Comparison of ENCODE assay signal across 1 cellular context in genomic region chr9:122446819-122447484, GRCh38.
TF ChIP-seq lines count a peak whose summit lies in the region.

No MANE protein-coding gene starts in this region.

TF ChIP-seq in K562, 482 proteins besides CTCF, POLR2A, EP300 and RAD21 (continued from another document and continues in another):
- TF ChIP-seq, protein P1, sequence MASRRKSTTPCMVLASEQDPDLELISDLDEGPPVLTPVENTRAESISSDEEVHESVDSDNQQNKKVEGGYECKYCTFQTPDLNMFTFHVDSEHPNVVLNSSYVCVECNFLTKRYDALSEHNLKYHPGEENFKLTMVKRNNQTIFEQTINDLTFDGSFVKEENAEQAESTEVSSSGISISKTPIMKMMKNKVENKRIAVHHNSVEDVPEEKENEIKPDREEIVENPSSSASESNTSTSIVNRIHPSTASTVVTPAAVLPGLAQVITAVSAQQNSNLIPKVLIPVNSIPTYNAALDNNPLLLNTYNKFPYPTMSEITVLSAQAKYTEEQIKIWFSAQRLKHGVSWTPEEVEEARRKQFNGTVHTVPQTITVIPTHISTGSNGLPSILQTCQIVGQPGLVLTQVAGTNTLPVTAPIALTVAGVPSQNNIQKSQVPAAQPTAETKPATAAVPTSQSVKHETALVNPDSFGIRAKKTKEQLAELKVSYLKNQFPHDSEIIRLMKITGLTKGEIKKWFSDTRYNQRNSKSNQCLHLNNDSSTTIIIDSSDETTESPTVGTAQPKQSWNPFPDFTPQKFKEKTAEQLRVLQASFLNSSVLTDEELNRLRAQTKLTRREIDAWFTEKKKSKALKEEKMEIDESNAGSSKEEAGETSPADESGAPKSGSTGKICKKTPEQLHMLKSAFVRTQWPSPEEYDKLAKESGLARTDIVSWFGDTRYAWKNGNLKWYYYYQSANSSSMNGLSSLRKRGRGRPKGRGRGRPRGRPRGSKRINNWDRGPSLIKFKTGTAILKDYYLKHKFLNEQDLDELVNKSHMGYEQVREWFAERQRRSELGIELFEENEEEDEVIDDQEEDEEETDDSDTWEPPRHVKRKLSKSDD (conservative IDR thresholded peaks at IDR 0.05; ENCODE audit: low read length) = no peak
- TF ChIP-seq XRCC5 (IDR thresholded peaks at IDR 0.05; ENCODE audit: low read depth, low read length) (no peak), ATF4 (CRISPR knock-in tag; IDR thresholded peaks at IDR 0.05) (no peak), ZKSCAN8 (CRISPR knock-in tag; IDR thresholded peaks at IDR 0.05) (peak; percentile 72; the same call in 1 of the 2 replicates), KDM2B (CRISPR knock-in tag; IDR thresholded peaks at IDR 0.05) (no peak), KDM5B (IDR thresholded peaks at IDR 0.05; ENCODE audit: insufficient replicate concordance, low read depth, low read length) (no peak), ETS1 (conservative IDR thresholded peaks at IDR 0.05; ENCODE audit: control insufficient read depth, low read depth, low read length) (no peak), ZNF76 (CRISPR knock-in tag; IDR thresholded peaks at IDR 0.05; ENCODE audit: borderline replicate concordance) (no peak), ZBTB17 (CRISPR knock-in tag; IDR thresholded peaks at IDR 0.05) (no peak), SIN3A (IDR thresholded peaks at IDR 0.05; ENCODE audit: borderline replicate concordance in 2 of 2, control insufficient read depth in 1 of 2, low read depth in 2 of 2, low read length in 2 of 2) (no peak), HDGF (IDR thresholded peaks at IDR 0.05) (no peak), CC2D1A (IDR thresholded peaks at IDR 0.05) (peak; percentile 95), ZNF3 (CRISPR knock-in tag; IDR thresholded peaks at IDR 0.05) (no peak), GABPB1 (CRISPR knock-in tag; IDR thresholded peaks at IDR 0.05) (no peak), ATF1 (CRISPR knock-in tag; IDR thresholded peaks at IDR 0.05) (no peak), ATF1 (tag; IDR thresholded peaks at IDR 0.05) (peak; percentile 54; the same call in 1 of the 2 replicates), CBX1 (IDR thresholded peaks at IDR 0.05; ENCODE audit: low read depth) (no peak), DMBX1 (CRISPR knock-in tag; IDR thresholded peaks at IDR 0.05; ENCODE audit: borderline replicate concordance) (peak; percentile 73; the same call in 1 of the 2 replicates), DIDO1 (tag; IDR thresholded peaks at IDR 0.05; ENCODE audit: low read depth) (no peak), ZNF217 (CRISPR knock-in tag; IDR thresholded peaks at IDR 0.05) (no peak), ARNT (IDR thresholded peaks at IDR 0.05) (peak; percentile 49 to 88; a peak in 3 of 4 replicates), ZNF124 (CRISPR knock-in tag; IDR thresholded peaks at IDR 0.05) (no peak), ZBTB12 (CRISPR knock-in tag; IDR thresholded peaks at IDR 0.05) (no peak), NFYB (IDR thresholded peaks at IDR 0.05; ENCODE audit: extremely low read depth, insufficient read length) (no peak), NFE2L1 (tag; IDR thresholded peaks at IDR 0.05; ENCODE audit: borderline replicate concordance, low read depth) (no peak), ETV5 (CRISPR knock-in tag; IDR thresholded peaks at IDR 0.05; ENCODE audit: low read depth) (0 out of 2 replicates have a peak, but pooled peaks have one; percentile 34), NR0B1 (IDR thresholded peaks at IDR 0.05; ENCODE audit: partially characterized antibody) (no peak), PRDM10 (IDR thresholded peaks at IDR 0.05; ENCODE audit: partially characterized antibody) (peak; percentile 28), KAT8 (IDR thresholded peaks at IDR 0.05; ENCODE audit: low read depth) (no peak), ZBTB43 (CRISPR knock-in tag; IDR thresholded peaks at IDR 0.05) (no peak), RBM25 (IDR thresholded peaks at IDR 0.05; ENCODE audit: low read depth, low read length, severe bottlenecking) (peak; percentile 88), NR2C1 (IDR thresholded peaks at IDR 0.05) (no peak), NR2C1 (tag; IDR thresholded peaks at IDR 0.05) (no peak), NR4A1 (CRISPR knock-in tag; IDR thresholded peaks at IDR 0.05) (no peak), NR4A1 (tag; IDR thresholded peaks at IDR 0.05) (peak; percentile 81), POLR2B (IDR thresholded peaks at IDR 0.05; ENCODE audit: low read depth, partially characterized antibody) (no peak), PHB (CRISPR knock-in tag; IDR thresholded peaks at IDR 0.05) (no peak), NEUROD1 (IDR thresholded peaks at IDR 0.05; ENCODE audit: borderline replicate concordance, low read depth, low read length, partially characterized antibody) (peak; percentile 58), E2F1 (CRISPR knock-in tag; IDR thresholded peaks at IDR 0.05) (no peak), ZNF561 (CRISPR knock-in tag; conservative IDR thresholded peaks at IDR 0.05) (no peak), SETDB1 (IDR thresholded peaks at IDR 0.05; ENCODE audit: low read length) (no peak), HDAC8 (tag; IDR thresholded peaks at IDR 0.05) (no peak), MEIS2 (IDR thresholded peaks at IDR 0.05; ENCODE audit: partially characterized antibody) (peak; percentile 1), ZNF384 (IDR thresholded peaks at IDR 0.05; ENCODE audit: low read depth, low read length) (no peak), PML (IDR thresholded peaks at IDR 0.05; ENCODE audit: low read length) (peak; percentile 94), GATAD2B (IDR thresholded peaks at IDR 0.05; ENCODE audit: borderline replicate concordance) (no peak), SRF (CRISPR knock-in tag; IDR thresholded peaks at IDR 0.05) (no peak), MYC (IDR thresholded peaks at IDR 0.05; ENCODE audit: low read depth, low read length) (peak; percentile 69), MYC (CRISPR knock-in tag; IDR thresholded peaks at IDR 0.05; ENCODE audit: borderline replicate concordance, low read depth) (no peak)
- TF ChIP-seq, protein P2, sequence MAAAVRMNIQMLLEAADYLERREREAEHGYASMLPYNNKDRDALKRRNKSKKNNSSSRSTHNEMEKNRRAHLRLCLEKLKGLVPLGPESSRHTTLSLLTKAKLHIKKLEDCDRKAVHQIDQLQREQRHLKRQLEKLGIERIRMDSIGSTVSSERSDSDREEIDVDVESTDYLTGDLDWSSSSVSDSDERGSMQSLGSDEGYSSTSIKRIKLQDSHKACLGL (CRISPR knock-in tag; IDR thresholded peaks at IDR 0.05; ENCODE audit: borderline replicate concordance, poor library complexity, severe bottlenecking) = no peak
- TF ChIP-seq, protein P3, sequence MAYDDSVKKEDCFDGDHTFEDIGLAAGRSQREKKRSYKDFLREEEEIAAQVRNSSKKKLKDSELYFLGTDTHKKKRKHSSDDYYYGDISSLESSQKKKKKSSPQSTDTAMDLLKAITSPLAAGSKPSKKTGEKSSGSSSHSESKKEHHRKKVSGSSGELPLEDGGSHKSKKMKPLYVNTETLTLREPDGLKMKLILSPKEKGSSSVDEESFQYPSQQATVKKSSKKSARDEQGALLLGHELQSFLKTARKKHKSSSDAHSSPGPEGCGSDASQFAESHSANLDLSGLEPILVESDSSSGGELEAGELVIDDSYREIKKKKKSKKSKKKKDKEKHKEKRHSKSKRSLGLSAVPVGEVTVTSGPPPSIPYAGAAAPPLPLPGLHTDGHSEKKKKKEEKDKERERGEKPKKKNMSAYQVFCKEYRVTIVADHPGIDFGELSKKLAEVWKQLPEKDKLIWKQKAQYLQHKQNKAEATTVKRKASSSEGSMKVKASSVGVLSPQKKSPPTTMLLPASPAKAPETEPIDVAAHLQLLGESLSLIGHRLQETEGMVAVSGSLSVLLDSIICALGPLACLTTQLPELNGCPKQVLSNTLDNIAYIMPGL (CRISPR knock-in tag; IDR thresholded peaks at IDR 0.05) = no peak
- TF ChIP-seq, protein P4, sequence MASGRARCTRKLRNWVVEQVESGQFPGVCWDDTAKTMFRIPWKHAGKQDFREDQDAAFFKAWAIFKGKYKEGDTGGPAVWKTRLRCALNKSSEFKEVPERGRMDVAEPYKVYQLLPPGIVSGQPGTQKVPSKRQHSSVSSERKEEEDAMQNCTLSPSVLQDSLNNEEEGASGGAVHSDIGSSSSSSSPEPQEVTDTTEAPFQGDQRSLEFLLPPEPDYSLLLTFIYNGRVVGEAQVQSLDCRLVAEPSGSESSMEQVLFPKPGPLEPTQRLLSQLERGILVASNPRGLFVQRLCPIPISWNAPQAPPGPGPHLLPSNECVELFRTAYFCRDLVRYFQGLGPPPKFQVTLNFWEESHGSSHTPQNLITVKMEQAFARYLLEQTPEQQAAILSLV (tag; IDR thresholded peaks at IDR 0.05) = no peak
